Comparison of ENCODE assay signal across 11 cellular contexts in genomic region chr2:74544634-74545033, GRCh38.
A peak's percentile ranks its signal among the peaks of the same experiment; 100 is the strongest.
DNase-seq lines count a peak whose midpoint lies in the region; ATAC-seq and TF ChIP-seq lines count a peak whose summit lies in the region.
"Had no signal": no experiment of that assay in that cellular context is flagged by ENCODE, and none has a peak within 500 bp of the region (broad histone marks: within the 10 kb centered on the region; RNA-seq: fewer than 3 reads in every experiment).

No MANE protein-coding gene starts in this region.

- no peak for ATAC-seq in GM19328 (IDR thresholded peaks at IDR 0.05; ENCODE audit: unreplicated experiment)

- no peaks in the 10 kb centered on the region for H3K27me3 ChIP-seq in GM06990 (replicated peaks; ENCODE audit: control insufficient read depth, insufficient read depth, low read length)

- H3K4me3 ChIP-seq in GM06990 (replicated peaks; ENCODE audit: low read depth, low read length) = no peak overlapping the region
- H3K4me3 ChIP-seq in fibroblast of pulmonary artery (replicated peaks; ENCODE audit: low read depth, low read length) = no peak overlapping the region
- H3K4me3 ChIP-seq: esophagus squamous epithelium had no signal

- peak; percentile 3 for DNase-seq in NCI-H146 (lab: John Stamatoyannopoulos, UW)
- DNase-seq in NCI-H146 treated with DMSO at 0.1 percent for 48 hours (lab: John Stamatoyannopoulos, UW; ENCODE audit: unreplicated experiment) = no peak
- no peak for DNase-seq in GM06990 (ENCODE audit: extremely low read depth, insufficient read length)
- DNase-seq in NCI-H69 (lab: John Stamatoyannopoulos, UW) = peak; percentile 12
- DNase-seq in fibroblast of pulmonary artery (ENCODE audit: low read depth) = no peak
- no peak for DNase-seq in activated CD8-positive, alpha-beta memory T cell treated with anti-CD3 and anti-CD28 coated beads, Interleukin-2, amount 50 U/mL, for 48 hours
- no peak for DNase-seq in middle frontal gyrus (ENCODE audit: extremely low spot score, low spot score)
- DNase-seq: activated naive CD8-positive, alpha-beta T cell treated with anti-CD3 and anti-CD28 coated beads, Interleukin-2, amount 10 ng/mL, durations not matched to agents 7 days and 5 days; esophagus squamous epithelium; T-helper 9 cell had no signal

- TF ChIP-seq CTCF in GM06990 (IDR thresholded peaks at IDR 0.05; ENCODE audit: insufficient read depth, low read length, poor library complexity, severe bottlenecking) (peak; percentile 33), fibroblast of pulmonary artery (IDR thresholded peaks at IDR 0.05; ENCODE audit: low read length, missing control alignments) (peak; percentile 5)

- H3K36me3 ChIP-seq in GM06990 (ENCODE audit: control insufficient read depth, insufficient read depth, low read length) = peaks cover 4% of the 10 kb centered on the region
- H3K36me3 ChIP-seq: esophagus squamous epithelium had no signal

Comparison
In these comparisons a context has a peak if more than half of its experiments do, and no peak if none do; other contexts are left out.
1. DNase-seq: peak in NCI-H146 (single experiment) and NCI-H69 (single experiment); none in NCI-H146 treated with DMSO at 0.1 percent for 48 hours (single experiment), GM06990 (single experiment), fibroblast of pulmonary artery (single experiment), activated CD8-positive, alpha-beta memory T cell treated with anti-CD3 and anti-CD28 coated beads, Interleukin-2, amount 50 U/mL, for 48 hours (single experiment) and middle frontal gyrus (single experiment).